Comparison of ENCODE assay signal across 25 cellular contexts in the genomic region with DNA sequence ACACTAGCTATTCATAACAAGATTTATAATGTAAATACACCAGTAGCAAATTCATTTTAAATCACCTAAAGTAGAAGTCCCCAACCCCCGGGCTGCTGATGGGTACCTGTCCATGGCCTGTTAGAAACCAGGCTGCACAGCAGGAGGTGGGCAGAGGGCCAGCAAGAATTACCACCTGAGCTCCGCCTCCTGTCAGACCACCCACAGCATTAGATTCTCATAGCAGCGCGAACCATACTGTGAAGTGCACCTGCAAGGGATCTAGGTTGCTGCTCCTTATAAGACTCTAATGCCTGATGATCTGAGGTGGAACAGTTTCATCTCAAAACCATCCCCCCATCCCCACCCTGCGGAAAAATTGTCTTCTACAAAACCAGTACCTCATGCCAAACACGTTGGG.
"Had no signal": no experiment of that assay in that cellular context is flagged by ENCODE, and none has a peak within 500 bp of the region (broad histone marks: within the 10 kb centered on the region; RNA-seq: fewer than 3 reads in every experiment).

No MANE protein-coding gene starts in this region.

- H3K4me2 ChIP-seq: hepatocyte had no signal

- H3K27ac Mint-ChIP-seq: activated naive CD8-positive, alpha-beta T cell treated with anti-CD3 and anti-CD28 coated beads for 36 hours; activated T-helper 2 cell treated with anti-CD3 and anti-CD28 coated beads, Interferon-gamma antibody, Interleukin-2, Interleukin-4, amounts not matched to agents 10 μg/mL and 5 μg/mL and 100 μg/mL, durations not matched to agents 14 hours and 24 hours and 36 hours; memory B cell; nephron progenitor cell; stimulated activated effector memory CD8-positive, alpha-beta T cell treated with anti-CD3 and anti-CD28 coated beads, Interleukin-12 subunit alpha, Interleukin-12 subunit beta, amount 100 ng/mL, for 72 hours; stimulated activated naive CD8-positive, alpha-beta T cell treated with anti-CD3 and anti-CD28 coated beads, Interleukin-15, amount 100 ng/mL, for 72 hours had no signal

- H3K9me3 ChIP-seq: esophagus muscularis mucosa, right lobe of liver, tibial artery had no signal

- DNase-seq: activated CD4-positive, alpha-beta T cell treated with anti-CD3 and anti-CD28 coated beads, Interleukin-2, amount 50 U/mL, for 4 hours; activated CD8-positive, alpha-beta memory T cell treated with anti-CD3 and anti-CD28 coated beads for 24 hours; activated CD8-positive, alpha-beta memory T cell treated with anti-CD3 and anti-CD28 coated beads, Interleukin-2, amount 50 U/mL, for 4 hours; activated naive CD4-positive, alpha-beta T cell treated with Interleukin-2 at 50 U/mL for 16 hours; activated naive CD8-positive, alpha-beta T cell treated with anti-CD3 and anti-CD28 coated beads for 36 hours; activated T-cell treated with anti-CD3 and anti-CD28 coated beads, Interleukin-2, amount 50 U/mL, for 4 hours; central memory CD4-positive, alpha-beta T cell; dermis blood vessel endothelial cell; effector memory CD4-positive, alpha-beta T cell; glutamatergic neuron; islet precursor cell; left colon; nephron progenitor cell; nucleus accumbens; right lobe of liver; stimulated activated CD4-positive, alpha-beta T cell treated with anti-CD3 and anti-CD28 coated beads, Interleukin-1b, Interleukin-23, amount 100 ng/mL, for 48 hours; stimulated activated naive CD8-positive, alpha-beta T cell treated with anti-CD3 and anti-CD28 coated beads, Interleukin-15, amount 100 ng/mL, for 72 hours; T-helper 9 cell; tibial artery had no signal

- H3K9me3 Mint-ChIP-seq: activated T-cell treated with anti-CD3 and anti-CD28 coated beads, Interleukin-2, amount 50 U/mL, for 4 hours; activated T-helper 2 cell treated with anti-CD3 and anti-CD28 coated beads, Interferon-gamma antibody, Interleukin-2, Interleukin-4, amounts not matched to agents 10 μg/mL and 5 μg/mL and 100 μg/mL, durations not matched to agents 14 hours and 24 hours and 36 hours; nephron progenitor cell; stimulated activated effector memory CD8-positive, alpha-beta T cell treated with anti-CD3 and anti-CD28 coated beads, Interleukin-12 subunit alpha, Interleukin-12 subunit beta, amount 100 ng/mL, for 72 hours; stimulated activated naive CD8-positive, alpha-beta T cell treated with anti-CD3 and anti-CD28 coated beads, Interleukin-15, amount 100 ng/mL, for 72 hours had no signal

- ATAC-seq: activated T-cell treated with anti-CD3 and anti-CD28 coated beads, Interleukin-2, amount 50 U/mL, for 4 hours; left colon; right lobe of liver; stimulated activated effector memory CD8-positive, alpha-beta T cell treated with anti-CD3 and anti-CD28 coated beads, Interleukin-12 subunit alpha, Interleukin-12 subunit beta, amount 100 ng/mL, for 72 hours; stimulated activated naive CD8-positive, alpha-beta T cell treated with anti-CD3 and anti-CD28 coated beads, Interleukin-15, amount 100 ng/mL, for 72 hours had no signal

- H3K79me2 ChIP-seq: hepatocyte had no signal

- H3K4me3 ChIP-seq: esophagus muscularis mucosa, hepatocyte, right lobe of liver, skin epidermis, tibial artery had no signal

- H3K36me3 Mint-ChIP-seq: stimulated activated effector memory CD8-positive, alpha-beta T cell treated with anti-CD3 and anti-CD28 coated beads, Interleukin-12 subunit alpha, Interleukin-12 subunit beta, amount 100 ng/mL, for 72 hours had no signal

- H3K36me3 ChIP-seq: right lobe of liver had no signal

- H3K27ac ChIP-seq: esophagus muscularis mucosa, hepatocyte, right lobe of liver, skin epidermis, tibial artery had no signal

- H3K4me3 Mint-ChIP-seq: activated naive CD8-positive, alpha-beta T cell treated with anti-CD3 and anti-CD28 coated beads for 36 hours; activated T-cell treated with anti-CD3 and anti-CD28 coated beads, Interleukin-2, amount 50 U/mL, for 4 hours; memory B cell; nephron progenitor cell; stimulated activated effector memory CD8-positive, alpha-beta T cell treated with anti-CD3 and anti-CD28 coated beads, Interleukin-12 subunit alpha, Interleukin-12 subunit beta, amount 100 ng/mL, for 72 hours; stimulated activated naive CD8-positive, alpha-beta T cell treated with anti-CD3 and anti-CD28 coated beads, Interleukin-15, amount 100 ng/mL, for 72 hours had no signal

- H3K4me1 ChIP-seq: esophagus muscularis mucosa, right lobe of liver, tibial artery had no signal

- H3K27me3 ChIP-seq: esophagus muscularis mucosa, hepatocyte, right lobe of liver, tibial artery had no signal

- H3K27me3 Mint-ChIP-seq: activated naive CD8-positive, alpha-beta T cell treated with anti-CD3 and anti-CD28 coated beads for 36 hours; memory B cell; stimulated activated naive CD8-positive, alpha-beta T cell treated with anti-CD3 and anti-CD28 coated beads, Interleukin-15, amount 100 ng/mL, for 72 hours had no signal

- H3K4me1 Mint-ChIP-seq: activated naive CD8-positive, alpha-beta T cell treated with anti-CD3 and anti-CD28 coated beads for 36 hours; memory B cell; nephron progenitor cell; stimulated activated effector memory CD8-positive, alpha-beta T cell treated with anti-CD3 and anti-CD28 coated beads, Interleukin-12 subunit alpha, Interleukin-12 subunit beta, amount 100 ng/mL, for 72 hours; stimulated activated naive CD8-positive, alpha-beta T cell treated with anti-CD3 and anti-CD28 coated beads, Interleukin-15, amount 100 ng/mL, for 72 hours had no signal

- H2AFZ ChIP-seq: hepatocyte had no signal
